ENCODE assay signal across 14 cellular contexts in genomic region chr12:69689638-69690037, GRCh38. TPM values are rescaled to one million over a fixed set of nuclear protein-coding genes. Genes with fewer than 3 reads are reported as not detected.
A peak's percentile ranks its signal among the peaks of the same experiment; 100 is the strongest.
DNase-seq lines count a peak whose midpoint lies in the region; TF ChIP-seq lines count a peak whose summit lies in the region.
"Had no signal": no experiment of that assay in that cellular context is flagged by ENCODE, and none has a peak within 500 bp of the region (broad histone marks: within the 10 kb centered on the region; RNA-seq: fewer than 3 reads in every experiment).

No MANE protein-coding gene starts in this region.

- no TSS peak for BruUV-seq in mammary epithelial cell (replicated peaks; lab: Mats Ljungman, UMichigan)

- H2AFZ ChIP-seq in GM23248 (peak overlapping the region; percentile 46), mammary epithelial cell (ENCODE audit: low read depth, low read length) (peak overlapping the region; percentile 82)

- peak overlapping the region; percentile 98 for H3K27ac Mint-ChIP-seq in osteocyte (ENCODE audit: unreplicated experiment)
- no peak overlapping the region for H3K27ac Mint-ChIP-seq in activated naive CD4-positive, alpha-beta T cell treated with anti-CD3 and anti-CD28 coated beads, Interleukin-2, amount 10 ng/mL, durations not matched to agents 7 days and 5 days
- H3K27ac Mint-ChIP-seq: dendritic cell treated with granulocyte-macrophage colony-stimulating factor and Interleukin-4, amounts not matched to agents 40 ng/mL and 50 ng/mL, for 4 days; naive thymus-derived CD8-positive, alpha-beta T cell had no signal

- no peak for TF ChIP-seq CTCF in RWPE1 (conservative IDR thresholded peaks at IDR 0.05; ENCODE audit: low read depth)
- no peak for TF ChIP-seq CTCF in mammary epithelial cell (conservative IDR thresholded peaks at IDR 0.05 in 1 of 2, IDR thresholded peaks at IDR 0.05 in 1 of 2; ENCODE audit: extremely low read depth in 1 of 2, insufficient read depth in 1 of 2, low read depth in 1 of 2, low read length in 2 of 2)
- no peak for TF ChIP-seq CTCF in osteocyte (IDR thresholded peaks at IDR 0.05)

- H3K27ac ChIP-seq in GM23248 (peak overlapping the region; percentile 62), RWPE1 (peak overlapping the region; percentile 80), mammary epithelial cell (ENCODE audit: insufficient read depth, low read depth, low read length) (peak overlapping the region; percentile 45)
- H3K27ac ChIP-seq: thyroid gland had no signal

- no peaks in the 10 kb centered on the region for H3K9me2 ChIP-seq in GM23248 (ENCODE audit: insufficient read depth)

- POLR2A ChIA-PET in RWPE1 (lab: Yijun Ruan, JAX; ENCODE audit: low non-redundant PET) = no interaction called here

- H3F3A ChIP-seq in GM23248 (ENCODE audit: insufficient read depth) = peaks cover 20% of the 10 kb centered on the region; the same call in 1 of the 2 replicates

- no peaks in the 10 kb centered on the region for H3K27me3 Mint-ChIP-seq in osteocyte (ENCODE audit: unreplicated experiment)
- peaks cover 19% of the 10 kb centered on the region for H3K27me3 Mint-ChIP-seq in activated naive CD4-positive, alpha-beta T cell treated with anti-CD3 and anti-CD28 coated beads, Interleukin-2, amount 10 ng/mL, durations not matched to agents 7 days and 5 days
- H3K27me3 Mint-ChIP-seq: dendritic cell treated with granulocyte-macrophage colony-stimulating factor and Interleukin-4, amounts not matched to agents 40 ng/mL and 50 ng/mL, for 4 days had no signal

- H3K4me1 ChIP-seq in GM23248 (ENCODE audit: insufficient read depth) = peaks cover 27% of the 10 kb centered on the region
- peaks cover 43% of the 10 kb centered on the region for H3K4me1 ChIP-seq in mammary epithelial cell (ENCODE audit: insufficient read depth, low read length)
- H3K4me1 ChIP-seq: thyroid gland had no signal

- H3K9me3 ChIP-seq in GM23248 (ENCODE audit: low read depth) (no peaks in the 10 kb centered on the region), mammary epithelial cell (replicated peaks; ENCODE audit: insufficient read depth, low read length) (no peaks in the 10 kb centered on the region)
- H3K9me3 ChIP-seq: thyroid gland had no signal

- DNase-seq in GM23248 (no peak), RWPE1 (ENCODE audit: low spot score) (no peak), mammary epithelial cell (no peak), osteocyte (ENCODE audit: extremely low spot score, unreplicated experiment) (no peak), AML-193 (lab: John Stamatoyannopoulos, UW) (no peak), NOMO-1 treated with dmso at 0.1 percent for 144 hours (lab: John Stamatoyannopoulos, UW; ENCODE audit: unreplicated experiment) (no peak), NCI-H510A treated with DMSO at 0.1 percent for 48 hours (lab: John Stamatoyannopoulos, UW) (no peak)
- no peak for DNase-seq in activated naive CD4-positive, alpha-beta T cell treated with anti-CD3 and anti-CD28 coated beads, Interleukin-2, amount 10 ng/mL, durations not matched to agents 7 days and 5 days
- DNase-seq: NCI-H2171 had no signal

- dilution Hi-C loops in mammary epithelial cell (cut with HindIII; ENCODE audit: low sequenced_read_pairs) = no loop called here

- CTCF ChIA-PET in RWPE1 (lab: Yijun Ruan, JAX) (no interaction called here), mammary epithelial cell (lab: Charles Lee; ENCODE audit: low non-redundant PET) (no interaction called here)
- CTCF ChIA-PET in activated naive CD4-positive, alpha-beta T cell treated with anti-CD3 and anti-CD28 coated beads, Interleukin-2, amount 10 ng/mL, durations not matched to agents 7 days and 5 days (lab: Charles Lee) = no interaction called here

- no peak overlapping the region for H3K4me3 ChIP-seq in GM23248
- H3K4me3 ChIP-seq in mammary epithelial cell (replicated peaks in 1 of 3; ENCODE audit: insufficient read depth in 1 of 3, low read depth in 2 of 3, low read length in 3 of 3) = no peak overlapping the region
- H3K4me3 ChIP-seq: thyroid gland had no signal

- H3K79me2 ChIP-seq in GM23248 (ENCODE audit: insufficient read depth) = no peaks in the 10 kb centered on the region
- H3K79me2 ChIP-seq in mammary epithelial cell (ENCODE audit: insufficient read depth, low read length) = no peaks in the 10 kb centered on the region

- in situ Hi-C loops in GM23248 (cut with MboI) = no loop called here
- in situ Hi-C loops in mammary epithelial cell (cut with MboI; ENCODE audit: low sequenced_read_pairs in 2 of 2) = no loop called here

- H3K9me3 Mint-ChIP-seq in osteocyte (ENCODE audit: unreplicated experiment) = no peaks in the 10 kb centered on the region
- no peaks in the 10 kb centered on the region for H3K9me3 Mint-ChIP-seq in activated naive CD4-positive, alpha-beta T cell treated with anti-CD3 and anti-CD28 coated beads, Interleukin-2, amount 10 ng/mL, durations not matched to agents 7 days and 5 days
- H3K9me3 Mint-ChIP-seq: dendritic cell treated with granulocyte-macrophage colony-stimulating factor and Interleukin-4, amounts not matched to agents 40 ng/mL and 50 ng/mL, for 4 days; naive thymus-derived CD8-positive, alpha-beta T cell had no signal

- H4K20me1 ChIP-seq in GM23248 (ENCODE audit: insufficient read depth) = no peaks in the 10 kb centered on the region
- no peaks in the 10 kb centered on the region for H4K20me1 ChIP-seq in mammary epithelial cell (ENCODE audit: insufficient read depth, low read length)

- WGBS in GM23248 (ENCODE audit: low coverage in 1 of 2, low lambda C conversion rate in 2 of 2, missing lambda C conversion rate in 2 of 2), 2 experiments = 98% methylated on average over 2 of the region's 2 CpGs
- WGBS in mammary epithelial cell (ENCODE audit: low coverage, missing lambda C conversion rate) = 85% methylated on average over 2 of the region's 2 CpGs

- intact Hi-C loops in mammary epithelial cell (cut with micrococcal nuclease) = loop anchor here (2.0 kb wide), 1 partner anchor 49 kb away; the partner anchor contains the start of gene RAB3IP

- no peaks in the 10 kb centered on the region for H3K36me3 ChIP-seq in GM23248 (ENCODE audit: low read depth)
- no peaks in the 10 kb centered on the region for H3K36me3 ChIP-seq in mammary epithelial cell (ENCODE audit: insufficient read depth, low read length)
- H3K36me3 ChIP-seq: thyroid gland had no signal

- no peak overlapping the region for H3K4me3 Mint-ChIP-seq in osteocyte (ENCODE audit: unreplicated experiment)
- H3K4me3 Mint-ChIP-seq in activated naive CD4-positive, alpha-beta T cell treated with anti-CD3 and anti-CD28 coated beads, Interleukin-2, amount 10 ng/mL, durations not matched to agents 7 days and 5 days = no peak overlapping the region
- H3K4me3 Mint-ChIP-seq: dendritic cell treated with granulocyte-macrophage colony-stimulating factor and Interleukin-4, amounts not matched to agents 40 ng/mL and 50 ng/mL, for 4 days; naive thymus-derived CD8-positive, alpha-beta T cell had no signal

- H3K4me1 Mint-ChIP-seq in osteocyte (ENCODE audit: unreplicated experiment) = peaks cover 52% of the 10 kb centered on the region
- peaks cover 4% of the 10 kb centered on the region for H3K4me1 Mint-ChIP-seq in activated naive CD4-positive, alpha-beta T cell treated with anti-CD3 and anti-CD28 coated beads, Interleukin-2, amount 10 ng/mL, durations not matched to agents 7 days and 5 days

- H3K27me3 ChIP-seq in GM23248 (replicated peaks; ENCODE audit: insufficient read depth) (no peaks in the 10 kb centered on the region), mammary epithelial cell (ENCODE audit: insufficient read depth, low read length) (no peaks in the 10 kb centered on the region)
- H3K27me3 ChIP-seq: thyroid gland had no signal

- no peak overlapping the region for H3K4me2 ChIP-seq in GM23248 (ENCODE audit: unreplicated experiment)
- H3K4me2 ChIP-seq in mammary epithelial cell (ENCODE audit: insufficient read depth, low read depth, low read length) = no peak overlapping the region

- H3K36me3 Mint-ChIP-seq in osteocyte (ENCODE audit: unreplicated experiment) = no peaks in the 10 kb centered on the region
- no peaks in the 10 kb centered on the region for H3K36me3 Mint-ChIP-seq in activated naive CD4-positive, alpha-beta T cell treated with anti-CD3 and anti-CD28 coated beads, Interleukin-2, amount 10 ng/mL, durations not matched to agents 7 days and 5 days
- H3K36me3 Mint-ChIP-seq: naive thymus-derived CD8-positive, alpha-beta T cell had no signal

- H3K9ac ChIP-seq in GM23248 = no peak overlapping the region
- no peak overlapping the region for H3K9ac ChIP-seq in mammary epithelial cell (ENCODE audit: insufficient read depth, low read length)

RNA-seq across cellular contexts. Expression of gene BEST3, which starts 9.5 kb away (rescaled TPM):
- total RNA-seq in GM23248 (2014; rRNA removed; shearing (Covaris generic)) = 0.25 TPM in 1 of 2 replicates, not detected in the other
- polyA plus RNA-seq in GM23248 (2016; fragmentation: Nextera tagmentation; extraction: Ambion mirVana) (not detected in 2 replicates), mammary epithelial cell (0.06 TPM)
- total RNA-seq in mammary epithelial cell (under 1 TPM; under 0.01 to 0.09 TPM), osteocyte (0.11 and 0.55 TPM in 2 replicates)
- polyA minus RNA-seq in mammary epithelial cell = 0.57 TPM
- total RNA-seq: activated CD8-positive, alpha-beta memory T cell treated with anti-CD3 and anti-CD28 coated beads for 36 hours; HepG2; naive thymus-derived CD8-positive, alpha-beta T cell had no signal
- polyA plus RNA-seq: HepG2; naive thymus-derived CD8-positive, alpha-beta T cell had no signal

RNA-seq across cellular contexts. Expression of gene RAB3IP, which starts 49.0 kb away (rescaled TPM):
- total RNA-seq in GM23248 (2014; rRNA removed; shearing (Covaris generic)) = 2.5 and 3.4 TPM in 2 replicates
- polyA plus RNA-seq in GM23248 (2016; fragmentation: Nextera tagmentation; extraction: Ambion mirVana) = 1.2 and 3.6 TPM in 2 replicates
- total RNA-seq in mammary epithelial cell = 10 to 100 TPM; 22.3 to 33.1 TPM
- polyA plus RNA-seq in mammary epithelial cell = 11.5 TPM
- polyA minus RNA-seq in mammary epithelial cell = 5.7 TPM
- total RNA-seq in osteocyte = 16.5 and 16.9 TPM in 2 replicates
